Comparison of ENCODE assay signal across 2 cellular contexts in genomic region chr12:120998435-120998834, GRCh38.
TF ChIP-seq lines count a peak whose summit lies in the region.

No MANE protein-coding gene starts in this region.

TF ChIP-seq in SK-N-SH, 30 proteins besides CTCF, POLR2A, EP300 and RAD21 (continued from another document):
- TF ChIP-seq RXRA (IDR thresholded peaks at IDR 0.05; ENCODE audit: borderline replicate concordance, low read depth) = no peak
TF ChIP-seq in SK-N-SH: peak in this region for 0.

TF ChIP-seq in SK-N-SH treated with all-trans-retinoic acid at 6 μM for 48 hours, 23 proteins besides CTCF, POLR2A, EP300 and RAD21 (continued from another document):
- no peak for TF ChIP-seq TSHZ2 (CRISPR knock-in tag; IDR thresholded peaks at IDR 0.05)
- no peak for TF ChIP-seq GLIS3 (CRISPR knock-in tag; IDR thresholded peaks at IDR 0.05)
- no peak for TF ChIP-seq ZNF565 (CRISPR knock-in tag; conservative IDR thresholded peaks at IDR 0.05; ENCODE audit: low read depth)
- TF ChIP-seq PATZ1 (CRISPR knock-in tag; IDR thresholded peaks at IDR 0.05; ENCODE audit: borderline replicate concordance) = no peak
- no peak for TF ChIP-seq ZNF8 (CRISPR knock-in tag; IDR thresholded peaks at IDR 0.05)
- TF ChIP-seq ZNF70 (CRISPR knock-in tag; IDR thresholded peaks at IDR 0.05) = no peak
- TF ChIP-seq POU6F1 (CRISPR knock-in tag; IDR thresholded peaks at IDR 0.05; ENCODE audit: borderline replicate concordance, low read depth) = no peak
- no peak for TF ChIP-seq ARNTL (CRISPR knock-in tag; IDR thresholded peaks at IDR 0.05; ENCODE audit: borderline replicate concordance, low read depth)
- TF ChIP-seq PPARA (CRISPR knock-in tag; IDR thresholded peaks at IDR 0.05; ENCODE audit: borderline replicate concordance) = no peak
- no peak for TF ChIP-seq RARB (CRISPR knock-in tag; IDR thresholded peaks at IDR 0.05)
- no peak for TF ChIP-seq TOX (CRISPR knock-in tag; IDR thresholded peaks at IDR 0.05; ENCODE audit: borderline replicate concordance)
- TF ChIP-seq ZC3H10 (CRISPR knock-in tag; IDR thresholded peaks at IDR 0.05) = no peak
- TF ChIP-seq BACH2 (CRISPR knock-in tag; IDR thresholded peaks at IDR 0.05; ENCODE audit: borderline replicate concordance) = no peak
